ENCODE assay signal across 8 cellular contexts in the genomic region with DNA sequence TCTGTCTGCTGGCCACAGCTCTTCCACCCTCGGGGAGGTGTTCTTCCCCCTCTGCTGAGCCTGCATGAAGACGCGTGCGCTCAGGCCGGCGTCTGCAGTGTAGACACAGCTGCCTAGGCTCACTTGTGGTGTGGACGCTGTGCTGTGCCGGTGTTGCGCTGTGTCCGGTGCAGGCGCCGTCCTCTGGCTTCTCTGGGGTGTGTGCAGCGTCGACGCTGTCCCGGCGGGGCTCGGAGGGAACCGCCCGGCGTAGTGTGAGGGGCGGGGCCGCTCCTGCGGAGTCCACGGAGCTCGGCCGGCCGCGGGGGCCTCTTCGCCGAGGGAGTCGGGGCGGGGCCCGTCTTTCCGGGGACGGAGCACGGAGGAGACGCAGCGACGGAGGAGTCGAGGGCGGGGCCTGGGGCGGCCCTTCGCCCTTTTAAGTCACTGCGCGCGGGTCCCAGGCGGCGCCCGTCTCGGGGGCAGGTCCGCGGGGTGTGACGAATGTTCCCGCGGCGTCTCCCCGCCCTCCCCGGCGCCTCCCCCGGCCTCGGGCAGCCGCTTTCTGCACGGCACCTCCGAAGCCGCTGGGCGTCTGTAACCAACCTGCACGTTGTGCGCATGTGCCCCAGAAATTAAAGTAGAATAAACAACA. TPM values are rescaled to one million over a fixed set of nuclear protein-coding genes. Genes with fewer than 3 reads are reported as not detected.
DNase-seq lines count a peak whose midpoint lies in the region; ATAC-seq and TF ChIP-seq lines count a peak whose summit lies in the region.

No MANE protein-coding gene starts in this region.

- ATAC-seq in GM19468 (IDR thresholded peaks at IDR 0.05; ENCODE audit: extremely low read depth, unreplicated experiment) = peak; percentile 85
- peak; percentile 90 for ATAC-seq in RWPE2 (ENCODE audit: low read depth)
- peak; percentile 88 for ATAC-seq in foreskin keratinocyte

- CTCF ChIA-PET in Caco-2 (lab: Charles Lee) = interaction anchor here (1.2 to 1.5 kb wide), 4 partner anchors 11 to 225 kb away, joined by 3 to 6 read pairs (median 5); no protein-coding TSS in a partner anchor

- H3K4me1 ChIP-seq in Caco-2 (peaks cover 8% of the 10 kb centered on the region; the same call in 1 of the 2 replicates), RWPE2 (ENCODE audit: insufficient read depth, poor library complexity, severe bottlenecking) (no peaks in the 10 kb centered on the region), foreskin keratinocyte (no peaks in the 10 kb centered on the region), neuronal stem cell (ENCODE audit: control insufficient read depth in 2 of 2, insufficient read depth in 1 of 2, low read depth in 1 of 2, low read length in 2 of 2) (peaks cover 6 to 9% of the 10 kb centered on the region in 2 donors), stomach smooth muscle (ENCODE audit: control insufficient read depth, insufficient read depth, low read length) (peaks cover 19% of the 10 kb centered on the region)

- H3K4me2 ChIP-seq in neuronal stem cell (ENCODE audit: insufficient read depth, low read length, poor library complexity, severe bottlenecking) = peak overlapping the region; percentile 97

- H3K9me3 ChIP-seq in Caco-2 = no peaks in the 10 kb centered on the region; the same call in 1 of the 2 replicates
- peaks cover 5% of the 10 kb centered on the region for H3K9me3 ChIP-seq in RWPE2 (ENCODE audit: severe bottlenecking)
- H3K9me3 ChIP-seq in neuronal stem cell (replicated peaks in 1 of 2; ENCODE audit: control insufficient read depth in 2 of 2, insufficient read depth in 1 of 2, low read depth in 1 of 2, low read length in 2 of 2) = peaks cover 11% of the 10 kb centered on the region in 2 donors
- peaks cover 0 to 40% of the 10 kb centered on the region in 2 donors for H3K9me3 ChIP-seq in stomach smooth muscle (ENCODE audit: control insufficient read depth in 2 of 2, low read length in 2 of 2)

- peak overlapping the region; percentile 93 for H3K23ac ChIP-seq in neuronal stem cell (ENCODE audit: low read depth, low read length, poor library complexity)

- intact Hi-C loops in Caco-2 (cut with micrococcal nuclease; ENCODE audit: unreplicated experiment) = loop anchor here (1.0 kb wide), 1 partner anchor 30 kb away; no protein-coding TSS in a partner anchor

- H3K9me3 Mint-ChIP-seq in Caco-2 (ENCODE audit: unreplicated experiment) = peaks cover 9% of the 10 kb centered on the region

- H3K36me3 ChIP-seq in Caco-2 (ENCODE audit: control insufficient read depth, insufficient read depth, low read length) = no peaks in the 10 kb centered on the region
- H3K36me3 ChIP-seq in RWPE2 (ENCODE audit: low read depth) = no peaks in the 10 kb centered on the region
- H3K36me3 ChIP-seq in neuronal stem cell (replicated peaks in 1 of 2; ENCODE audit: control insufficient read depth in 2 of 2, insufficient read depth in 2 of 2, low read length in 2 of 2) = no peaks in the 10 kb centered on the region
- no peaks in the 10 kb centered on the region for H3K36me3 ChIP-seq in stomach smooth muscle (ENCODE audit: control insufficient read depth in 2 of 2, insufficient read depth in 2 of 2, low read length in 2 of 2)

- peak overlapping the region; percentile 65 for H4K8ac ChIP-seq in neuronal stem cell (ENCODE audit: low read depth, low read length)

- no TSS peak for BruUV-seq in Caco-2 (replicated peaks; lab: Mats Ljungman, UMichigan)

- peak overlapping the region; percentile 89 for H2AFZ ChIP-seq in neuronal stem cell (ENCODE audit: low read length)

- H3K4me3 ChIP-seq in Caco-2 (ENCODE audit: low read depth, low read length) (peak overlapping the region; percentile 55), RWPE2 (ENCODE audit: severe bottlenecking) (peak overlapping the region; percentile 32), neuronal stem cell (ENCODE audit: low read length in 2 of 2) (peak overlapping the region; percentile 44 to 81), stomach smooth muscle (ENCODE audit: low read length in 2 of 2) (peak overlapping the region; percentile 80 to 82)

- H3K4me3 Mint-ChIP-seq in Caco-2 (ENCODE audit: unreplicated experiment) = peak overlapping the region; percentile 90

- peak overlapping the region; percentile 96 for H2AK5ac ChIP-seq in neuronal stem cell (ENCODE audit: low read depth, low read length)

- TF ChIP-seq CTCF in Caco-2 (IDR thresholded peaks at IDR 0.05; ENCODE audit: insufficient read depth in 1 of 2, low read depth in 1 of 2, low read length in 1 of 2, severe bottlenecking in 1 of 2, unreplicated experiment in 1 of 2) (no peak), RWPE2 (IDR thresholded peaks at IDR 0.05; ENCODE audit: poor library complexity, severe bottlenecking) (no peak), foreskin keratinocyte (conservative IDR thresholded peaks at IDR 0.05) (peak; percentile 13)

- H3K14ac ChIP-seq in neuronal stem cell (ENCODE audit: low read length) = peak overlapping the region; percentile 99

- H3K27ac ChIP-seq in RWPE2 (ENCODE audit: poor library complexity, severe bottlenecking) (no peak overlapping the region), foreskin keratinocyte (no peak overlapping the region), neuronal stem cell (replicated peaks; ENCODE audit: low read length) (peak overlapping the region; percentile 56), stomach smooth muscle (ENCODE audit: low read length) (peak overlapping the region; percentile 11)

- H4K91ac ChIP-seq in neuronal stem cell (ENCODE audit: low read depth, low read length, poor library complexity) = no peak overlapping the region

- H3K27ac Mint-ChIP-seq in Caco-2 (ENCODE audit: unreplicated experiment) = peak overlapping the region; percentile 72

- peak overlapping the region; percentile 75 for H2BK5ac ChIP-seq in neuronal stem cell (ENCODE audit: low read length)

- peaks cover 7% of the 10 kb centered on the region for H3K4me1 Mint-ChIP-seq in Caco-2 (ENCODE audit: low read depth, unreplicated experiment)

- peak overlapping the region; percentile 95 for H3K9ac ChIP-seq in neuronal stem cell (ENCODE audit: low read depth, low read length, poor library complexity)
- peak overlapping the region; percentile 69 to 77 for H3K9ac ChIP-seq in stomach smooth muscle (ENCODE audit: low read length in 2 of 2)

- H3K36me3 Mint-ChIP-seq in Caco-2 (ENCODE audit: insufficient read depth, unreplicated experiment) = peaks cover 6% of the 10 kb centered on the region

- H2BK120ac ChIP-seq in neuronal stem cell (ENCODE audit: low read depth, low read length) = peak overlapping the region; percentile 61

- no peaks in the 10 kb centered on the region for H3K27me3 ChIP-seq in Caco-2 (replicated peaks; ENCODE audit: control insufficient read depth, insufficient read depth, low read length)
- peaks cover 11% of the 10 kb centered on the region for H3K27me3 ChIP-seq in RWPE2 (ENCODE audit: insufficient read depth, poor library complexity, severe bottlenecking)
- peaks cover 8% of the 10 kb centered on the region for H3K27me3 ChIP-seq in foreskin keratinocyte
- peaks cover 0 to 78% (median 18%) of the 10 kb centered on the region in 3 experiments for H3K27me3 ChIP-seq in neuronal stem cell (ENCODE audit: control insufficient read depth in 3 of 3, insufficient read depth in 3 of 3, low read depth in 1 of 3, low read length in 3 of 3)
- H3K27me3 ChIP-seq in stomach smooth muscle (ENCODE audit: control insufficient read depth in 1 of 2, insufficient read depth in 2 of 2, low read length in 2 of 2) = no peaks in the 10 kb centered on the region

- H3K27me3 Mint-ChIP-seq in Caco-2 (ENCODE audit: insufficient read depth, unreplicated experiment) = peaks cover 8% of the 10 kb centered on the region

- WGBS in neuronal stem cell (ENCODE audit: extremely low coverage in 2 of 2, insufficient read length in 2 of 2, insufficient replicate concordance in 1 of 2), 2 donors = no CpG with 5 or more reads among the region's 69 CpGs

- no peak overlapping the region for H3K4ac ChIP-seq in neuronal stem cell (ENCODE audit: low read length)

- peak overlapping the region; percentile 99 for H3K18ac ChIP-seq in neuronal stem cell (ENCODE audit: low read length)

- POLR2A ChIA-PET in Caco-2 (lab: Charles Lee) = interaction anchor here (0.6 to 0.7 kb wide), 3 partner anchors 15 to 292 kb away, joined by 3 read pairs; a partner anchor contains a TSS

- peak overlapping the region; percentile 96 for H2BK15ac ChIP-seq in neuronal stem cell (ENCODE audit: low read length)

- H3K79me1 ChIP-seq in neuronal stem cell (ENCODE audit: low read depth, low read length) = peaks cover 2% of the 10 kb centered on the region

- DNase-seq in Caco-2 = peak; percentile 93 to 95
- DNase-seq in HT1080 (ENCODE audit: low read depth) = peak; percentile 24
- DNase-seq in RWPE2 (ENCODE audit: low spot score) = peak; percentile 88
- peak; percentile 98 for DNase-seq in activated effector memory CD4-positive, alpha-beta T cell treated with anti-CD3 and anti-CD28 coated beads, Interleukin-2, amount 50 U/mL, for 16 hours
- peak; percentile 64 to 84 for DNase-seq in foreskin keratinocyte
- DNase-seq in neuronal stem cell (ENCODE audit: low spot score) = peak; percentile 73

- H2BK12ac ChIP-seq in neuronal stem cell (ENCODE audit: low read length) = peak overlapping the region; percentile 90

RNA-seq across cellular contexts. Expression of a gene that starts 45.2 kb away (rescaled TPM):
- 39.6 and 40.7 TPM in 2 replicates for total RNA-seq in Caco-2 (2022)
- total RNA-seq in HT1080 (2014; rRNA removed; shearing (Covaris generic)) = 29.5 and 37.5 TPM in 2 replicates
- polyA plus RNA-seq in HT1080 (2015; cell fraction: cytosol; rRNA removed) = 25.7 and 32.8 TPM in 2 replicates
- polyA plus RNA-seq in HT1080 (2015; cell fraction: nucleus; rRNA removed) = 30.2 and 31.2 TPM in 2 replicates
- total RNA-seq in foreskin keratinocyte = 24.6 and 32.2 TPM in 2 replicates
- polyA plus RNA-seq in foreskin keratinocyte = 38.2 and 42.4 TPM in 2 replicates
- polyA plus RNA-seq in neuronal stem cell (2013, experiment 1 of 2) = 24.2 TPM
- 24.1 TPM for polyA plus RNA-seq in neuronal stem cell (2013, experiment 2 of 2)

RNA-seq across cellular contexts. Expression of a gene that starts 45.4 kb away (rescaled TPM):
- total RNA-seq in Caco-2 (2022) (35.5 and 40.4 TPM in 2 replicates), foreskin keratinocyte (12.0 and 17.8 TPM in 2 replicates)
- total RNA-seq in HT1080 (2014; rRNA removed; shearing (Covaris generic)) = 10.5 and 11.8 TPM in 2 replicates
- polyA plus RNA-seq in HT1080 (2015; cell fraction: cytosol; rRNA removed) = 5.6 and 6.6 TPM in 2 replicates
- polyA plus RNA-seq in HT1080 (2015; cell fraction: nucleus; rRNA removed) = 34.2 and 56.3 TPM in 2 replicates
- polyA plus RNA-seq in foreskin keratinocyte = 17.1 and 19.6 TPM in 2 replicates
- 8.5 TPM for polyA plus RNA-seq in neuronal stem cell (2013, experiment 1 of 2)
- 8.6 TPM for polyA plus RNA-seq in neuronal stem cell (2013, experiment 2 of 2)

Comparison
In these comparisons a context has a peak if more than half of its experiments do, and no peak if none do; other contexts are left out.
1. DNase-seq: peak in every context shown above with its lines; median percentile 98 in activated effector memory CD4-positive, alpha-beta T cell treated with anti-CD3 and anti-CD28 coated beads, Interleukin-2, amount 50 U/mL, for 16 hours; 94 in Caco-2; 88 in RWPE2; 74 in foreskin keratinocyte; 73 in neuronal stem cell; 24 in HT1080.
2. H3K27ac ChIP-seq: peak in neuronal stem cell (single experiment) and stomach smooth muscle (single experiment); none in RWPE2 (single experiment) and foreskin keratinocyte (single experiment).
3. Peak in every context shown above with its lines, with median percentiles within 50 percentile points of each other: H3K4me3 ChIP-seq and ATAC-seq.